Comparison of ENCODE assay signal across 19 cellular contexts in the genomic region with DNA sequence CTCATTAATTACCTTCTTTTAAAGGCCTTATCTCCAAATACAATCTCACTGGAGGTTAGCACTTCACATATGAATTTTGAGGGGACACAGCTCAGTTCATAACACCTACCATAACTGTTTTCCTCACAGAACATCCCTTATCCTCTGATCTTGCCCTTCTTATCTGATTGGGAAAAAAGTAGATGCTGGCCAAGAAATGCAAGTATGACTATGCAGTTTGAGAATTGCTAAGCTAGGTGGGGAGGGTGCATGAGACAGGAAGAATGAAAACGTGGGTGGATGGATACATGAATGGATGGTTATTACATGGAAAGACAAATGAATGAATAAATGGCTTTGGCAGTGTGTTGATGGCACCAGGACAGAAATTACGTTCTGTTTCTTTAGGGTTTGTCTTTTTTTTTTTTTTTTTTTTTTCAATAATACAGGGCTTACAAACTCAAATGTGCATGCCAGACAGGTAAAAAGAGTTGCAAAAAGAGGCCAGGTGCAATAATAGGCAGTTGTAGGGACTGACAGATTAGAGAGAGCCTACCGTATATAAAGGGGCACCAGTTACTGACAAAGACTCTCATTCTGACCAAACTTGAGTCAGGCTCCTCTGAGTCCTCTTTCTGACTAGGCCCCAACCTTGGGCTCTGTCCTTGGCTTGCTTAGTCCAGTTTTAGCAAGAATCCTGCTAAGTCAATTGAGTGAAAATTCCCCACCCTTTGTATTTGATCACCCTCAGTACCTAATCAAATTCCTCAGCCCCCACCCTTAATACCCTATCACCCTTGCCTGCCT.
A peak's percentile ranks its signal among the peaks of the same experiment; 100 is the strongest.
DNase-seq lines count a peak whose midpoint lies in the region; ATAC-seq and TF ChIP-seq lines count a peak whose summit lies in the region.
"Had no signal": no experiment of that assay in that cellular context is flagged by ENCODE, and none has a peak within 500 bp of the region (broad histone marks: within the 10 kb centered on the region; RNA-seq: fewer than 3 reads in every experiment).

No MANE protein-coding gene starts in this region.

- peak; percentile 27 for DNase-seq in activated CD4-positive, alpha-beta memory T cell treated with anti-CD3 and anti-CD28 coated beads for 36 hours
- DNase-seq in activated CD4-positive, alpha-beta memory T cell treated with anti-CD3 and anti-CD28 coated beads, Interleukin-2, amount 10 ng/mL, durations not matched to agents 7 days and 5 days, result no peak
- peak; percentile 51 for DNase-seq in RWPE1 (ENCODE audit: low spot score)
- DNase-seq in epithelial cell of esophagus (ENCODE audit: low read depth), result peak; percentile 73
- DNase-seq in retinal pigment epithelial cell (ENCODE audit: low read depth), result peak; percentile 43
- no peak for DNase-seq in stimulated activated naive B cell treated with anti-CD40 and anti-IgM and Interleukin-4, amounts not matched to agents 10 μg/mL and 1 μg/mL and 100 μg/mL, for 72 hours
- DNase-seq in suprapubic skin (ENCODE audit: low spot score in 2 of 2), result no peak
- DNase-seq: 8988T; activated CD8-positive, alpha-beta T cell treated with anti-CD3 and anti-CD28 coated beads for 36 hours; activated naive CD4-positive, alpha-beta T cell treated with anti-CD3 and anti-CD28 coated beads, Interleukin-2, amount 10 ng/mL, durations not matched to agents 7 days and 5 days; Calu3; hypothalamus; NCI-H1436; NCI-H526; RPMI8226 had no signal

- no peaks in the 10 kb centered on the region for H3K9me3 Mint-ChIP-seq in activated CD4-positive, alpha-beta memory T cell treated with anti-CD3 and anti-CD28 coated beads for 36 hours
- no peaks in the 10 kb centered on the region for H3K9me3 Mint-ChIP-seq in activated CD4-positive, alpha-beta memory T cell treated with anti-CD3 and anti-CD28 coated beads, Interleukin-2, amount 10 ng/mL, durations not matched to agents 7 days and 5 days
- H3K9me3 Mint-ChIP-seq in stimulated activated naive B cell treated with anti-CD40 and anti-IgM and Interleukin-4, amounts not matched to agents 10 μg/mL and 1 μg/mL and 100 μg/mL, for 72 hours, result no peaks in the 10 kb centered on the region
- H3K9me3 Mint-ChIP-seq: activated CD8-positive, alpha-beta T cell treated with anti-CD3 and anti-CD28 coated beads for 36 hours; activated naive CD4-positive, alpha-beta T cell treated with anti-CD3 and anti-CD28 coated beads, Interleukin-2, amount 10 ng/mL, durations not matched to agents 7 days and 5 days had no signal

- H3K4me1 ChIP-seq in suprapubic skin, result peaks cover 11% of the 10 kb centered on the region

- TF ChIP-seq POLR2A in suprapubic skin (IDR thresholded peaks at IDR 0.05), result no peak

- CTCF ChIA-PET in activated CD4-positive, alpha-beta memory T cell treated with anti-CD3 and anti-CD28 coated beads for 36 hours (lab: Charles Lee), result no interaction called here
- CTCF ChIA-PET in activated CD4-positive, alpha-beta memory T cell treated with anti-CD3 and anti-CD28 coated beads, Interleukin-2, amount 10 ng/mL, durations not matched to agents 7 days and 5 days (lab: Charles Lee), result no interaction called here
- CTCF ChIA-PET in RWPE1 (lab: Yijun Ruan, JAX), result no interaction called here

- no peaks in the 10 kb centered on the region for H3K36me3 ChIP-seq in suprapubic skin

- no peak overlapping the region for H3K4me3 Mint-ChIP-seq in activated CD4-positive, alpha-beta memory T cell treated with anti-CD3 and anti-CD28 coated beads for 36 hours
- H3K4me3 Mint-ChIP-seq in activated CD4-positive, alpha-beta memory T cell treated with anti-CD3 and anti-CD28 coated beads, Interleukin-2, amount 10 ng/mL, durations not matched to agents 7 days and 5 days, result no peak overlapping the region
- H3K4me3 Mint-ChIP-seq in stimulated activated naive B cell treated with anti-CD40 and anti-IgM and Interleukin-4, amounts not matched to agents 10 μg/mL and 1 μg/mL and 100 μg/mL, for 72 hours, result no peak overlapping the region
- H3K4me3 Mint-ChIP-seq: activated CD8-positive, alpha-beta T cell treated with anti-CD3 and anti-CD28 coated beads for 36 hours; activated naive CD4-positive, alpha-beta T cell treated with anti-CD3 and anti-CD28 coated beads, Interleukin-2, amount 10 ng/mL, durations not matched to agents 7 days and 5 days; neural crest cell had no signal

- H3K36me3 Mint-ChIP-seq in activated CD4-positive, alpha-beta memory T cell treated with anti-CD3 and anti-CD28 coated beads for 36 hours, result no peaks in the 10 kb centered on the region
- H3K36me3 Mint-ChIP-seq in activated CD4-positive, alpha-beta memory T cell treated with anti-CD3 and anti-CD28 coated beads, Interleukin-2, amount 10 ng/mL, durations not matched to agents 7 days and 5 days (ENCODE audit: low read depth), result no peaks in the 10 kb centered on the region
- peaks cover 10 to 24% of the 10 kb centered on the region in 2 donors for H3K36me3 Mint-ChIP-seq in stimulated activated naive B cell treated with anti-CD40 and anti-IgM and Interleukin-4, amounts not matched to agents 10 μg/mL and 1 μg/mL and 100 μg/mL, for 72 hours

- WGBS in suprapubic skin, result 48% methylated on average over 3 of the region's 3 CpGs

- TF ChIP-seq CTCF in RWPE1 (conservative IDR thresholded peaks at IDR 0.05; ENCODE audit: low read depth), result no peak
- no peak for TF ChIP-seq CTCF in epithelial cell of esophagus (IDR thresholded peaks at IDR 0.05; ENCODE audit: insufficient read depth, low read depth, low read length, missing control alignments)
- TF ChIP-seq CTCF in retinal pigment epithelial cell (conservative IDR thresholded peaks at IDR 0.05; ENCODE audit: low read depth, low read length), result no peak
- no peak for TF ChIP-seq CTCF in suprapubic skin (IDR thresholded peaks at IDR 0.05)

- H3K4me3 ChIP-seq in epithelial cell of esophagus (ENCODE audit: low read length) (no peak overlapping the region), retinal pigment epithelial cell (ENCODE audit: low read length) (no peak overlapping the region), suprapubic skin (no peak overlapping the region)
- H3K4me3 ChIP-seq: skin epidermis had no signal

- POLR2A ChIA-PET in activated CD4-positive, alpha-beta memory T cell treated with anti-CD3 and anti-CD28 coated beads for 36 hours (lab: Charles Lee), result no interaction called here
- POLR2A ChIA-PET in activated CD4-positive, alpha-beta memory T cell treated with anti-CD3 and anti-CD28 coated beads, Interleukin-2, amount 10 ng/mL, durations not matched to agents 7 days and 5 days (lab: Charles Lee), result no interaction called here
- POLR2A ChIA-PET in RWPE1 (lab: Yijun Ruan, JAX; ENCODE audit: low non-redundant PET), result no interaction called here

- intact Hi-C loops in activated CD4-positive, alpha-beta memory T cell treated with anti-CD3 and anti-CD28 coated beads for 36 hours (cut with micrococcal nuclease), result loop anchor here (10.0 kb wide), 1 partner anchor 203 kb away; no protein-coding TSS in a partner anchor

- H3K27ac Mint-ChIP-seq in activated CD4-positive, alpha-beta memory T cell treated with anti-CD3 and anti-CD28 coated beads for 36 hours, result peak overlapping the region; percentile 29
- no peak overlapping the region for H3K27ac Mint-ChIP-seq in activated CD4-positive, alpha-beta memory T cell treated with anti-CD3 and anti-CD28 coated beads, Interleukin-2, amount 10 ng/mL, durations not matched to agents 7 days and 5 days
- H3K27ac Mint-ChIP-seq in stimulated activated naive B cell treated with anti-CD40 and anti-IgM and Interleukin-4, amounts not matched to agents 10 μg/mL and 1 μg/mL and 100 μg/mL, for 72 hours, result no peak overlapping the region
- H3K27ac Mint-ChIP-seq: activated CD8-positive, alpha-beta T cell treated with anti-CD3 and anti-CD28 coated beads for 36 hours; activated naive CD4-positive, alpha-beta T cell treated with anti-CD3 and anti-CD28 coated beads, Interleukin-2, amount 10 ng/mL, durations not matched to agents 7 days and 5 days had no signal

- no peaks in the 10 kb centered on the region for H3K27me3 Mint-ChIP-seq in activated CD4-positive, alpha-beta memory T cell treated with anti-CD3 and anti-CD28 coated beads for 36 hours
- no peaks in the 10 kb centered on the region for H3K27me3 Mint-ChIP-seq in activated CD4-positive, alpha-beta memory T cell treated with anti-CD3 and anti-CD28 coated beads, Interleukin-2, amount 10 ng/mL, durations not matched to agents 7 days and 5 days
- no peaks in the 10 kb centered on the region for H3K27me3 Mint-ChIP-seq in stimulated activated naive B cell treated with anti-CD40 and anti-IgM and Interleukin-4, amounts not matched to agents 10 μg/mL and 1 μg/mL and 100 μg/mL, for 72 hours
- H3K27me3 Mint-ChIP-seq: activated CD8-positive, alpha-beta T cell treated with anti-CD3 and anti-CD28 coated beads for 36 hours; activated naive CD4-positive, alpha-beta T cell treated with anti-CD3 and anti-CD28 coated beads, Interleukin-2, amount 10 ng/mL, durations not matched to agents 7 days and 5 days had no signal

- no peak for ATAC-seq in HG02885 (IDR thresholded peaks at IDR 0.05; ENCODE audit: poor library complexity, unreplicated experiment)
- no peak for ATAC-seq in stimulated activated naive B cell treated with anti-CD40 and anti-IgM and Interleukin-4, amounts not matched to agents 10 μg/mL and 1 μg/mL and 100 μg/mL, for 72 hours (replicated peaks)
- ATAC-seq: activated CD8-positive, alpha-beta T cell treated with anti-CD3 and anti-CD28 coated beads for 36 hours; esophagus mucosa had no signal

- no peak overlapping the region for H3K27ac ChIP-seq in RWPE1
- H3K27ac ChIP-seq in suprapubic skin, result no peak overlapping the region
- H3K27ac ChIP-seq: skin epidermis had no signal

- peaks cover 39% of the 10 kb centered on the region for H3K4me1 Mint-ChIP-seq in activated CD4-positive, alpha-beta memory T cell treated with anti-CD3 and anti-CD28 coated beads for 36 hours (ENCODE audit: low read depth)
- H3K4me1 Mint-ChIP-seq in activated CD4-positive, alpha-beta memory T cell treated with anti-CD3 and anti-CD28 coated beads, Interleukin-2, amount 10 ng/mL, durations not matched to agents 7 days and 5 days, result peaks cover 27% of the 10 kb centered on the region
- H3K4me1 Mint-ChIP-seq in stimulated activated naive B cell treated with anti-CD40 and anti-IgM and Interleukin-4, amounts not matched to agents 10 μg/mL and 1 μg/mL and 100 μg/mL, for 72 hours, result peaks cover 36 to 67% of the 10 kb centered on the region in 2 donors

- no peaks in the 10 kb centered on the region for H3K27me3 ChIP-seq in suprapubic skin

- H3K9me3 ChIP-seq in suprapubic skin, result no peaks in the 10 kb centered on the region

- TF ChIP-seq EP300 in suprapubic skin (IDR thresholded peaks at IDR 0.05), result no peak

Comparison
In these comparisons a context has a peak if more than half of its experiments do, and no peak if none do; other contexts are left out.
1. DNase-seq: peak in activated CD4-positive, alpha-beta memory T cell treated with anti-CD3 and anti-CD28 coated beads for 36 hours (single experiment), RWPE1 (single experiment), epithelial cell of esophagus (single experiment) and retinal pigment epithelial cell (single experiment); none in activated CD4-positive, alpha-beta memory T cell treated with anti-CD3 and anti-CD28 coated beads, Interleukin-2, amount 10 ng/mL, durations not matched to agents 7 days and 5 days (single experiment), stimulated activated naive B cell treated with anti-CD40 and anti-IgM and Interleukin-4, amounts not matched to agents 10 μg/mL and 1 μg/mL and 100 μg/mL, for 72 hours (single experiment) and suprapubic skin (0 of 2).